Comparison of ENCODE assay signal across 14 cellular contexts in genomic region chr15:31482122-31482922, GRCh38.
DNase-seq lines count a peak whose midpoint lies in the region; ATAC-seq and TF ChIP-seq lines count a peak whose summit lies in the region.
"Had no signal": no experiment of that assay in that cellular context is flagged by ENCODE, and none has a peak within 500 bp of the region (broad histone marks: within the 10 kb centered on the region; RNA-seq: fewer than 3 reads in every experiment).

No MANE protein-coding gene starts in this region.

- no peak for ATAC-seq in CD8-positive, alpha-beta T cell
- no peak for ATAC-seq in central memory CD8-positive, alpha-beta T cell (replicated peaks; ENCODE audit: extremely low read depth, poor library complexity, severe bottlenecking)
- ATAC-seq in PC-3 (no peak), HG03175 (IDR thresholded peaks at IDR 0.05; ENCODE audit: unreplicated experiment) (no peak)
- ATAC-seq: HepG2 had no signal

- H3K27me3 ChIP-seq in CD8-positive, alpha-beta T cell (ENCODE audit: insufficient read depth, low read length) = no peaks in the 10 kb centered on the region
- H3K27me3 ChIP-seq in HUES48 (ENCODE audit: control insufficient read depth, insufficient read depth, low read length) (peaks cover 50% of the 10 kb centered on the region), neural progenitor cell (peaks cover 25% of the 10 kb centered on the region), PC-3 (ENCODE audit: low read length) (peaks cover 8% of the 10 kb centered on the region; the same call in 1 of the 2 replicates)

- intact Hi-C loops in CD8-positive, alpha-beta T cell (cut with DNase I, micrococcal nuclease) = loop anchor here (2.0 to 10.0 kb wide), 2 partner anchors 48 to 488 kb away; partner anchors contain the start of gene MTMR10 (in 1 of the 2)
- intact Hi-C loops in PC-3 (cut with micrococcal nuclease) = no loop called here

- H3K27ac Mint-ChIP-seq in CD8-positive, alpha-beta T cell = peak overlapping the region; percentile 97
- peak overlapping the region; percentile 76 for H3K27ac Mint-ChIP-seq in central memory CD8-positive, alpha-beta T cell (ENCODE audit: low read depth)
- no peak overlapping the region for H3K27ac Mint-ChIP-seq in neural progenitor cell

- peak overlapping the region; percentile 95 for H3K4me3 Mint-ChIP-seq in CD8-positive, alpha-beta T cell
- H3K4me3 Mint-ChIP-seq in central memory CD8-positive, alpha-beta T cell = peak overlapping the region; percentile 90
- peak overlapping the region; percentile 30 for H3K4me3 Mint-ChIP-seq in neural progenitor cell

- no peak overlapping the region for H3K9ac ChIP-seq in HUES48 (ENCODE audit: low read depth, low read length)
- no peak overlapping the region for H3K9ac ChIP-seq in neural progenitor cell
- H3K9ac ChIP-seq in PC-3 (ENCODE audit: low read length) = no peak overlapping the region

- H3K9me3 Mint-ChIP-seq in CD8-positive, alpha-beta T cell = no peaks in the 10 kb centered on the region
- no peaks in the 10 kb centered on the region for H3K9me3 Mint-ChIP-seq in central memory CD8-positive, alpha-beta T cell
- peaks cover 13% of the 10 kb centered on the region for H3K9me3 Mint-ChIP-seq in neural progenitor cell

- H3K36me3 Mint-ChIP-seq in CD8-positive, alpha-beta T cell = peaks cover 13% of the 10 kb centered on the region
- peaks cover 11% of the 10 kb centered on the region for H3K36me3 Mint-ChIP-seq in central memory CD8-positive, alpha-beta T cell (ENCODE audit: insufficient read depth)
- peaks cover 12% of the 10 kb centered on the region for H3K36me3 Mint-ChIP-seq in neural progenitor cell

- no peaks in the 10 kb centered on the region for H3K9me3 ChIP-seq in CD8-positive, alpha-beta T cell (ENCODE audit: low read length)
- H3K9me3 ChIP-seq in HUES48 (ENCODE audit: control insufficient read depth, insufficient read depth, low read length) (no peaks in the 10 kb centered on the region), neural progenitor cell (ENCODE audit: low read depth) (no peaks in the 10 kb centered on the region), PC-3 (ENCODE audit: low read length) (no peaks in the 10 kb centered on the region)
- H3K9me3 ChIP-seq: psoas muscle had no signal

- no TSS peak for BruUV-seq in PC-3 (replicated peaks; lab: Mats Ljungman, UMichigan)

- H3K4me3 ChIP-seq in CD8-positive, alpha-beta T cell (ENCODE audit: low read depth, low read length) = peak overlapping the region; percentile 67
- peak overlapping the region; percentile 43; the same call in 1 of the 2 replicates for H3K4me3 ChIP-seq in HUES48 (ENCODE audit: low read depth, low read length)
- no peak overlapping the region for H3K4me3 ChIP-seq in neural progenitor cell
- H3K4me3 ChIP-seq in PC-3 (ENCODE audit: low read length) = no peak overlapping the region

- H2AFZ ChIP-seq in neural progenitor cell (replicated peaks) = no peak overlapping the region
- no peak overlapping the region for H2AFZ ChIP-seq in PC-3 (ENCODE audit: low read length)

- TF ChIP-seq CTCF in CD8-positive, alpha-beta T cell (IDR thresholded peaks at IDR 0.05) = no peak
- TF ChIP-seq CTCF in neural progenitor cell (IDR thresholded peaks at IDR 0.05) = no peak
- no peak for TF ChIP-seq CTCF in PC-3 (conservative IDR thresholded peaks at IDR 0.05; ENCODE audit: low read depth, low read length)

- H3K27ac ChIP-seq in CD8-positive, alpha-beta T cell (ENCODE audit: low read depth, low read length) = peak overlapping the region; percentile 37
- no peak overlapping the region for H3K27ac ChIP-seq in HUES48 (ENCODE audit: low read depth, low read length)
- H3K27ac ChIP-seq in neural progenitor cell = no peak overlapping the region
- no peak overlapping the region for H3K27ac ChIP-seq in PC-3 (ENCODE audit: low read length)
- H3K27ac ChIP-seq: C4-2B, psoas muscle had no signal

- no peaks in the 10 kb centered on the region for H3K27me3 Mint-ChIP-seq in CD8-positive, alpha-beta T cell (ENCODE audit: low read depth)
- no peaks in the 10 kb centered on the region for H3K27me3 Mint-ChIP-seq in central memory CD8-positive, alpha-beta T cell
- H3K27me3 Mint-ChIP-seq in neural progenitor cell (ENCODE audit: insufficient read depth, low read depth) = peaks cover 39% of the 10 kb centered on the region

- POLR2A ChIA-PET in CD8-positive, alpha-beta T cell (lab: Charles Lee) = interaction anchor here (1.0 to 4.2 kb wide), 15 partner anchors 9 to 276 kb away, joined by 3 to 65 read pairs (median 8); partner anchors contain the start of gene KLF13
- POLR2A ChIA-PET in PC-3 (lab: Charles Lee; ENCODE audit: unreplicated experiment) = no interaction called here

- no peaks in the 10 kb centered on the region for H3K9me2 ChIP-seq in PC-3 (replicated peaks; ENCODE audit: low read length)

- peaks cover 65% of the 10 kb centered on the region for H3K4me1 Mint-ChIP-seq in CD8-positive, alpha-beta T cell (ENCODE audit: low read depth)
- H3K4me1 Mint-ChIP-seq in central memory CD8-positive, alpha-beta T cell = peaks cover 42% of the 10 kb centered on the region
- H3K4me1 Mint-ChIP-seq in neural progenitor cell = peaks cover 11% of the 10 kb centered on the region

- H3K4me2 ChIP-seq in neural progenitor cell (no peak overlapping the region), PC-3 (ENCODE audit: low read length) (no peak overlapping the region)

- H3K79me2 ChIP-seq in neural progenitor cell (ENCODE audit: low read depth) (no peaks in the 10 kb centered on the region), PC-3 (ENCODE audit: low read length) (no peaks in the 10 kb centered on the region)

- no peaks in the 10 kb centered on the region for H3K36me3 ChIP-seq in CD8-positive, alpha-beta T cell (ENCODE audit: insufficient read depth, low read length)
- H3K36me3 ChIP-seq in HUES48 (ENCODE audit: control insufficient read depth, insufficient read depth, low read length) (no peaks in the 10 kb centered on the region), neural progenitor cell (no peaks in the 10 kb centered on the region), PC-3 (ENCODE audit: low read depth, low read length) (no peaks in the 10 kb centered on the region)

- DNase-seq in CD8-positive, alpha-beta T cell = peak in 1 of 7 experiments; percentile 48
- no peak for DNase-seq in central memory CD8-positive, alpha-beta T cell (ENCODE audit: low spot score in 2 of 2)
- DNase-seq in neural progenitor cell (ENCODE audit: low spot score) (no peak), NCI-H128 (lab: John Stamatoyannopoulos, UW; ENCODE audit: unreplicated experiment) (no peak), PC-3 (no peak), D341Med (ENCODE audit: low spot score) (no peak)
- DNase-seq: activated gamma-delta T cell treated with Interleukin-2 at 50 U/mL for 16 hours, NCI-H1417 treated with DMSO at 0.1 percent for 48 hours, NCI-H526 treated with DMSO at 0.1 percent for 48 hours, psoas muscle had no signal

- H3F3A ChIP-seq in neural progenitor cell (ENCODE audit: low read depth) = no peaks in the 10 kb centered on the region
- H3F3A ChIP-seq in PC-3 (ENCODE audit: low read length, unreplicated experiment) = no peaks in the 10 kb centered on the region

- no peaks in the 10 kb centered on the region for H4K20me1 ChIP-seq in neural progenitor cell (ENCODE audit: low read depth)
- no peaks in the 10 kb centered on the region for H4K20me1 ChIP-seq in PC-3 (ENCODE audit: low read length)

- H3K4me1 ChIP-seq in CD8-positive, alpha-beta T cell (ENCODE audit: insufficient read depth, low read length) = peaks cover 34% of the 10 kb centered on the region
- H3K4me1 ChIP-seq in HUES48 (ENCODE audit: control insufficient read depth, insufficient read depth, low read length) (peaks cover 4% of the 10 kb centered on the region; the same call in 1 of the 2 replicates), neural progenitor cell (peaks cover 9% of the 10 kb centered on the region), PC-3 (ENCODE audit: insufficient read depth, low read length) (no peaks in the 10 kb centered on the region)
- H3K4me1 ChIP-seq: psoas muscle had no signal

- CTCF ChIA-PET in CD8-positive, alpha-beta T cell (lab: Charles Lee) = interaction anchor here (0.7 to 5.5 kb wide), 10 partner anchors 10 to 290 kb away, joined by 3 to 30 read pairs (median 4); partner anchors contain the start of gene KLF13
- CTCF ChIA-PET in PC-3 (lab: Charles Lee) = no interaction called here

Comparison
In these comparisons a context has a peak if more than half of its experiments do, and no peak if none do; other contexts are left out.
1. H3K4me3 ChIP-seq: peak in CD8-positive, alpha-beta T cell (single experiment) and HUES48 (single experiment); none in neural progenitor cell (single experiment) and PC-3 (single experiment).
2. H3K4me3 Mint-ChIP-seq: peak in every context shown above with its lines; median percentile 95 in CD8-positive, alpha-beta T cell; 90 in central memory CD8-positive, alpha-beta T cell; 30 in neural progenitor cell.